In genomic region chr1:164599272-164599671, GRCh38 we compare ENCODE assay signal across 17 cellular contexts. TPM values are rescaled to one million over a fixed set of nuclear protein-coding genes. Genes with fewer than 3 reads are reported as not detected.
A peak's percentile ranks its signal among the peaks of the same experiment; 100 is the strongest.
DNase-seq lines count a peak whose midpoint lies in the region; ATAC-seq and TF ChIP-seq lines count a peak whose summit lies in the region.
"Had no signal": no experiment of that assay in that cellular context is flagged by ENCODE, and none has a peak within 500 bp of the region (broad histone marks: within the 10 kb centered on the region; RNA-seq: fewer than 3 reads in every experiment).

No MANE protein-coding gene starts in this region.

- ATAC-seq in body of pancreas = no peak
- ATAC-seq: CD8-positive, alpha-beta T cell; Panc1 had no signal

- H3K4me3 Mint-ChIP-seq in nephron (no peak overlapping the region), Calu3 (ENCODE audit: low read depth, unreplicated experiment) (no peak overlapping the region)
- H3K4me3 Mint-ChIP-seq: CD8-positive, alpha-beta T cell had no signal

- H3K4me1 ChIP-seq in body of pancreas = peaks cover 80% of the 10 kb centered on the region
- H3K4me1 ChIP-seq in transverse colon = peaks cover 7 to 81% (median 50%) of the 10 kb centered on the region in 4 donors
- H3K4me1 ChIP-seq: BE2C had no signal

- no peaks in the 10 kb centered on the region for H3K27me3 Mint-ChIP-seq in nephron (ENCODE audit: low read depth)
- H3K27me3 Mint-ChIP-seq in Calu3 (ENCODE audit: unreplicated experiment) = no peaks in the 10 kb centered on the region

- H3K9me3 Mint-ChIP-seq in nephron = no peaks in the 10 kb centered on the region
- no peaks in the 10 kb centered on the region for H3K9me3 Mint-ChIP-seq in Calu3 (ENCODE audit: low read depth, unreplicated experiment)
- H3K9me3 Mint-ChIP-seq: CD8-positive, alpha-beta T cell had no signal

- TF ChIP-seq EP300 in transverse colon (IDR thresholded peaks at IDR 0.05; ENCODE audit: low read depth) = no peak

- TF ChIP-seq CTCF in body of pancreas (IDR thresholded peaks at IDR 0.05) = no peak
- no peak for TF ChIP-seq CTCF in nephron (IDR thresholded peaks at IDR 0.05; ENCODE audit: unreplicated experiment in 3 of 3)
- TF ChIP-seq CTCF in transverse colon (IDR thresholded peaks at IDR 0.05) = no peak
- no peak for TF ChIP-seq CTCF in Calu3 (IDR thresholded peaks at IDR 0.05; ENCODE audit: unreplicated experiment)

- CTCF ChIA-PET in Calu3 (lab: Charles Lee) = interaction anchor here (0.7 to 0.8 kb wide), 2 partner anchors 13 to 41 kb away, joined by 3 to 9 read pairs; partner anchors contain the start of gene PBX1

- in situ Hi-C loops in transverse colon (cut with MboI; ENCODE audit: low pct_ligation_motif_present in 1 of 4, low pct_unique_long_range_greater_than_20kb in 1 of 4, low sequenced_read_pairs in 3 of 4) = no loop called here

- H3K4me3 ChIP-seq in body of pancreas (no peak overlapping the region), transverse colon (no peak overlapping the region)

- TF ChIP-seq POLR2A in body of pancreas (IDR thresholded peaks at IDR 0.05) = no peak
- TF ChIP-seq POLR2A in transverse colon (IDR thresholded peaks at IDR 0.05) = no peak

- no peaks in the 10 kb centered on the region for H3K9me3 ChIP-seq in body of pancreas
- no peaks in the 10 kb centered on the region for H3K9me3 ChIP-seq in transverse colon
- H3K9me3 ChIP-seq: BE2C had no signal

- H3K36me3 Mint-ChIP-seq in nephron (ENCODE audit: low read depth) (peaks cover 55% of the 10 kb centered on the region), Calu3 (ENCODE audit: insufficient read depth, unreplicated experiment) (peaks cover 5% of the 10 kb centered on the region)
- H3K36me3 Mint-ChIP-seq: CD8-positive, alpha-beta T cell had no signal

- H3K27ac ChIP-seq in body of pancreas = peak overlapping the region in 3 of 4 donors; percentile 82 to 88 (median 87)
- peak overlapping the region; percentile 47 to 84 (median 50) for H3K27ac ChIP-seq in transverse colon

- H3K36me3 ChIP-seq in body of pancreas (replicated peaks in 1 of 2; ENCODE audit: insufficient read depth in 1 of 2, low read depth in 2 of 2) (no peaks in the 10 kb centered on the region), transverse colon (no peaks in the 10 kb centered on the region)
- H3K36me3 ChIP-seq: BE2C had no signal

- H3K27me3 ChIP-seq in body of pancreas (no peaks in the 10 kb centered on the region), transverse colon (no peaks in the 10 kb centered on the region)
- H3K27me3 ChIP-seq: BE2C had no signal

- WGBS in body of pancreas, 2 donors = 65 to 66% methylated on average over 5 of the region's 5 CpGs
- 64 to 69% methylated on average over 4 to 5 of the region's 5 CpGs for WGBS in transverse colon (ENCODE audit: low coverage in 1 of 2), 2 donors

- intact Hi-C loops in body of pancreas (cut with DNase I) (no loop called here), transverse colon (cut with DNase I; ENCODE audit: low total_unique reads) (no loop called here), Calu3 (cut with micrococcal nuclease; ENCODE audit: unreplicated experiment) (no loop called here)

- peaks cover 69% of the 10 kb centered on the region for H3K4me1 Mint-ChIP-seq in nephron
- peaks cover 37% of the 10 kb centered on the region for H3K4me1 Mint-ChIP-seq in Calu3 (ENCODE audit: low read depth, unreplicated experiment)

- no TSS peak for BruUV-seq in Calu3 (replicated peaks; lab: Mats Ljungman, UMichigan)

- DNase-seq in M059J (ENCODE audit: low read depth) = peak; percentile 51
- DNase-seq in body of pancreas = no peak
- DNase-seq in transverse colon = no peak
- no peak for DNase-seq in dedifferentiated amniotic fluid mesenchymal stem cell (ENCODE audit: extremely low spot score)
- DNase-seq in C1 segment of cervical spinal cord (lab: John Stamatoyannopoulos, UW) = no peak
- DNase-seq in stimulated activated naive CD4-positive, alpha-beta T cell (lab: John Stamatoyannopoulos, UW) = no peak
- DNase-seq in Calu3 = no peak
- DNase-seq: BE2C; CD8-positive, alpha-beta T cell; KG1; NCI-H1092; NCI-H1694; NCI-H2107; NCI-H748 treated with DMSO at 0.1 percent for 48 hours; Right ventricle myocardium superior had no signal

- H3K27ac Mint-ChIP-seq in nephron = peak overlapping the region; percentile 78 to 85 (median 82)
- H3K27ac Mint-ChIP-seq in Calu3 (ENCODE audit: unreplicated experiment) = no peak overlapping the region
- H3K27ac Mint-ChIP-seq: CD8-positive, alpha-beta T cell had no signal

RNA-seq across cellular contexts. Expression of gene PBX1, which starts 40.3 kb away (rescaled TPM):
- total RNA-seq in M059J (2014; rRNA removed; shearing (Covaris generic)) = 20.1 and 20.2 TPM in 2 replicates
- 100 to 1,000 TPM in 1 of 2 donors, 10 to 100 TPM in 1; 83.1 to 111 TPM for total RNA-seq in body of pancreas
- 10 to 100 TPM; 46.8 to 77.2 (median 50.7) TPM for total RNA-seq in transverse colon
- 21.8 and 22.5 TPM in 2 replicates for total RNA-seq in Calu3 (2022)
